ENCODE assay signal across 8 cellular contexts in genomic region chr17:1725642-1726511, GRCh38. TPM values are rescaled to one million over a fixed set of nuclear protein-coding genes. Genes with fewer than 3 reads are reported as not detected.
DNase-seq lines count a peak whose midpoint lies in the region; ATAC-seq, FAIRE-seq and TF ChIP-seq lines count a peak whose summit lies in the region.

No MANE protein-coding gene starts in this region.

- TF ChIP-seq POLR2A in HepG2 (IDR thresholded peaks at IDR 0.05; ENCODE audit: insufficient read depth in 1 of 2, low read depth in 2 of 2, low read length in 2 of 2): no peak
- TF ChIP-seq POLR2A in stomach (IDR thresholded peaks at IDR 0.05): no peak

- no peak overlapping the region for H2AFZ ChIP-seq in HepG2 (ENCODE audit: low read length)

- TF ChIP-seq EP300 in HepG2 (IDR thresholded peaks at IDR 0.05; ENCODE audit: low read depth in 2 of 2, low read length in 2 of 2): no peak
- no peak for TF ChIP-seq EP300 in HepG2 (CRISPR knock-in tag; IDR thresholded peaks at IDR 0.05; ENCODE audit: borderline replicate concordance)
- no peak for TF ChIP-seq EP300 in stomach (IDR thresholded peaks at IDR 0.05)

- H3K4me1 ChIP-seq in HepG2 (ENCODE audit: insufficient read depth, low read length) (peaks cover 61% of the 10 kb centered on the region), stomach (peaks cover 37 to 81% (median 70%) of the 10 kb centered on the region in 4 donors)

- BruUV-seq in HepG2 (replicated peaks; lab: Mats Ljungman, UMichigan): TSS peak; percentile 54

- CTCF ChIA-PET in activated CD8-positive, alpha-beta memory T cell treated with anti-CD3 and anti-CD28 coated beads, Interleukin-2, amount 10 ng/mL, durations not matched to agents 7 days and 5 days (lab: Charles Lee): interaction anchor here (1.2 to 2.1 kb wide), 2 partner anchors 9 to 38 kb away, joined by 3 to 6 read pairs; no protein-coding TSS in a partner anchor
- CTCF ChIA-PET in HepG2 (lab: Yijun Ruan, JAX; ENCODE audit: low intra/inter-chr PET ratio, low total read pairs): no interaction called here

- H3K27me3 ChIP-seq in HepG2 (ENCODE audit: control insufficient read depth in 1 of 2, insufficient read depth in 2 of 2, low read length in 2 of 2) (no peaks in the 10 kb centered on the region), stomach (no peaks in the 10 kb centered on the region)

- no peak for ATAC-seq in activated CD8-positive, alpha-beta memory T cell treated with anti-CD3 and anti-CD28 coated beads, Interleukin-2, amount 10 ng/mL, durations not matched to agents 7 days and 5 days
- ATAC-seq in HepG2: no peak; the same call in 2 of the 3 replicates
- ATAC-seq in GM19328 (IDR thresholded peaks at IDR 0.05; ENCODE audit: unreplicated experiment): no peak
- no peak for ATAC-seq in HG03139 (IDR thresholded peaks at IDR 0.05; ENCODE audit: unreplicated experiment)

- 90% methylated on average over 41 of the region's 54 CpGs for WGBS in HepG2 (ENCODE audit: low lambda C conversion rate)
- WGBS in stomach, 5 donors: 87 to 95% (median 92%) methylated on average over 43 to 54 of the region's 54 CpGs

- no peak for DNase-seq in activated CD8-positive, alpha-beta memory T cell treated with anti-CD3 and anti-CD28 coated beads, Interleukin-2, amount 10 ng/mL, durations not matched to agents 7 days and 5 days
- DNase-seq in activated CD8-positive, alpha-beta memory T cell treated with anti-CD3 and anti-CD28 coated beads, Interleukin-2, amount 50 U/mL, for 4 hours: no peak
- DNase-seq in HepG2 (ENCODE audit: low spot score) (no peak), stomach (no peak), NCI-H1105 (lab: John Stamatoyannopoulos, UW) (no peak)

- in situ Hi-C loops in HepG2 (cut with HindIII; ENCODE audit: extremely low pct_ligation_motif_present, low pct_unique_long_range_greater_than_20kb): no loop called here

- no peaks in the 10 kb centered on the region for H3K9me3 ChIP-seq in HepG2 (ENCODE audit: low read length)
- H3K9me3 ChIP-seq in stomach: no peaks in the 10 kb centered on the region

- no peak for FAIRE-seq in HepG2 (lab: Jason Lieb, UNC)

- TF ChIP-seq CTCF in HepG2 (CRISPR knock-in tag; IDR thresholded peaks at IDR 0.05) (no peak), stomach (IDR thresholded peaks at IDR 0.05) (no peak)

- POLR2A ChIA-PET in HepG2 (lab: Yijun Ruan, JAX): interaction anchor here (1.4 to 17.5 kb wide), 8 partner anchors 10 to 76 kb away, joined by 4 to 299 read pairs (median 30); partner anchors contain the start of genes RILP, SERPINF1 and SERPINF2

- H3K4me2 ChIP-seq in HepG2 (ENCODE audit: low read depth, low read length): peak overlapping the region; percentile 97

- H3K27ac ChIP-seq in HepG2 (ENCODE audit: extremely low read length, insufficient read depth, low read length) (peak overlapping the region; percentile 77), stomach (peak overlapping the region in 3 of 5 donors; percentile 79 to 90 (median 87))

- H3K36me3 ChIP-seq in HepG2 (replicated peaks in 1 of 2; ENCODE audit: control insufficient read depth in 1 of 2, insufficient read depth in 2 of 2, low read length in 2 of 2) (peaks cover 0 to 1% of the 10 kb centered on the region in 2 experiments; a peak in 2 of 5 replicates), stomach (peaks cover 20 to 49% (median 46%) of the 10 kb centered on the region in 4 donors)

- H3K27me3 Mint-ChIP-seq in activated CD8-positive, alpha-beta memory T cell treated with anti-CD3 and anti-CD28 coated beads, Interleukin-2, amount 10 ng/mL, durations not matched to agents 7 days and 5 days: no peaks in the 10 kb centered on the region
- no peaks in the 10 kb centered on the region for H3K27me3 Mint-ChIP-seq in activated naive CD4-positive, alpha-beta T cell treated with anti-CD3 and anti-CD28 coated beads, Interleukin-2, amount 50 U/mL, for 24 hours

- H3K4me3 Mint-ChIP-seq in activated CD8-positive, alpha-beta memory T cell treated with anti-CD3 and anti-CD28 coated beads, Interleukin-2, amount 10 ng/mL, durations not matched to agents 7 days and 5 days: peak overlapping the region; percentile 66
- H3K4me3 Mint-ChIP-seq in activated naive CD4-positive, alpha-beta T cell treated with anti-CD3 and anti-CD28 coated beads, Interleukin-2, amount 50 U/mL, for 24 hours: peak overlapping the region; percentile 78

- H3K27ac Mint-ChIP-seq in activated CD8-positive, alpha-beta memory T cell treated with anti-CD3 and anti-CD28 coated beads, Interleukin-2, amount 10 ng/mL, durations not matched to agents 7 days and 5 days: peak overlapping the region; percentile 56
- H3K27ac Mint-ChIP-seq in activated naive CD4-positive, alpha-beta T cell treated with anti-CD3 and anti-CD28 coated beads, Interleukin-2, amount 50 U/mL, for 24 hours: peak overlapping the region; percentile 65

- intact Hi-C loops in HepG2 (cut with micrococcal nuclease; ENCODE audit: unreplicated experiment): no loop called here
- intact Hi-C loops in stomach (cut with DNase I; ENCODE audit: low total_unique reads): loop anchor here (10.0 kb wide), 1 partner anchor 49 kb away; no protein-coding TSS in a partner anchor

- H3K9ac ChIP-seq in HepG2 (ENCODE audit: insufficient read depth, low read depth, low read length): peak overlapping the region; percentile 73

- H3K9me3 Mint-ChIP-seq in activated CD8-positive, alpha-beta memory T cell treated with anti-CD3 and anti-CD28 coated beads, Interleukin-2, amount 10 ng/mL, durations not matched to agents 7 days and 5 days (ENCODE audit: low read depth): no peaks in the 10 kb centered on the region
- H3K9me3 Mint-ChIP-seq in activated naive CD4-positive, alpha-beta T cell treated with anti-CD3 and anti-CD28 coated beads, Interleukin-2, amount 50 U/mL, for 24 hours: no peaks in the 10 kb centered on the region

- H3K79me2 ChIP-seq in HepG2 (ENCODE audit: insufficient read depth, low read length): peaks cover 23% of the 10 kb centered on the region

- peaks cover 3% of the 10 kb centered on the region for H3K36me3 Mint-ChIP-seq in activated CD8-positive, alpha-beta memory T cell treated with anti-CD3 and anti-CD28 coated beads, Interleukin-2, amount 10 ng/mL, durations not matched to agents 7 days and 5 days
- peaks cover 4% of the 10 kb centered on the region for H3K36me3 Mint-ChIP-seq in activated naive CD4-positive, alpha-beta T cell treated with anti-CD3 and anti-CD28 coated beads, Interleukin-2, amount 50 U/mL, for 24 hours

- TF ChIP-seq RAD21 in HepG2 (CRISPR knock-in tag; IDR thresholded peaks at IDR 0.05): no peak

- H4K20me1 ChIP-seq in HepG2 (ENCODE audit: insufficient read depth, low read length): no peaks in the 10 kb centered on the region

- H3K4me3 ChIP-seq in HepG2 (replicated peaks in 1 of 3; ENCODE audit: insufficient read depth in 1 of 3, low read depth in 2 of 3, low read length in 3 of 3) (peak overlapping the region; percentile 62 to 78 (median 64); a peak in 5 of 6 replicates), stomach (peak overlapping the region; percentile 67 to 100 (median 90))

- peaks cover 32% of the 10 kb centered on the region for H3K4me1 Mint-ChIP-seq in activated CD8-positive, alpha-beta memory T cell treated with anti-CD3 and anti-CD28 coated beads, Interleukin-2, amount 10 ng/mL, durations not matched to agents 7 days and 5 days
- peaks cover 41% of the 10 kb centered on the region for H3K4me1 Mint-ChIP-seq in activated naive CD4-positive, alpha-beta T cell treated with anti-CD3 and anti-CD28 coated beads, Interleukin-2, amount 50 U/mL, for 24 hours

RNA-seq across cellular contexts. Expression of gene WDR81, which starts 1.4 kb away (rescaled TPM):
- total RNA-seq in activated CD8-positive, alpha-beta memory T cell treated with anti-CD3 and anti-CD28 coated beads, Interleukin-2, amount 10 ng/mL, durations not matched to agents 7 days and 5 days: 10 to 100 TPM; 28.7 to 32.1 TPM
- total RNA-seq in HepG2 (2016; rRNA removed; fragmentation: Illumina TruSeq; extraction: Trizol) (12.5 and 16.7 TPM in 2 replicates), stomach (10 to 100 TPM; 13.4 to 56.5 (median 14.0) TPM)
- 3.6 and 3.9 TPM in 2 replicates for total RNA-seq in HepG2 (2016; cell fraction: cytosol; rRNA removed; fragmentation: Illumina TruSeq; extraction: Trizol; ENCODE audit: low read depth)
- 9.9 and 18.3 TPM in 2 replicates for total RNA-seq in HepG2 (2016; cell fraction: insoluble cytoplasmic fraction; rRNA removed; fragmentation: Illumina TruSeq; extraction: Trizol)
- 5.3 and 6.1 TPM in 2 replicates for total RNA-seq in HepG2 (2016; cell fraction: membrane; rRNA removed; fragmentation: Illumina TruSeq; extraction: Trizol)
- total RNA-seq in HepG2 (2016; cell fraction: nucleus; rRNA removed; fragmentation: Illumina TruSeq; extraction: Trizol): 16.0 and 19.6 TPM in 2 replicates
- polyA plus RNA-seq in HepG2 (2011; rRNA removed) (9.1 and 15.1 TPM in 2 replicates), stomach (10 to 100 TPM in 2 of 3 donors, 1 to 10 TPM in 1; 9.3 to 10.6 (median 10.2) TPM)
- polyA plus RNA-seq in HepG2 (2011; cell fraction: cytosol; rRNA removed): 6.4 and 10.5 TPM in 2 replicates
- 60.8 and 75.3 TPM in 2 replicates for polyA plus RNA-seq in HepG2 (2011; cell fraction: nucleus; rRNA removed)
- 8.5 and 12.5 TPM in 2 replicates for polyA plus RNA-seq in HepG2 (2012)
- polyA plus RNA-seq in HepG2 (2016; cell fraction: cytosol; fragmentation: Illumina TruSeq; extraction: Trizol; ENCODE audit: low read depth): 1.8 and 2.2 TPM in 2 replicates
- polyA plus RNA-seq in HepG2 (2016; cell fraction: insoluble cytoplasmic fraction; fragmentation: Illumina TruSeq; extraction: Trizol; ENCODE audit: low read depth): 10.4 and 13.7 TPM in 2 replicates
- 3.1 and 3.3 TPM in 2 replicates for polyA plus RNA-seq in HepG2 (2016; cell fraction: membrane; fragmentation: Illumina TruSeq; extraction: Trizol; ENCODE audit: low read depth)
- 42.6 and 43.3 TPM in 2 replicates for polyA plus RNA-seq in HepG2 (2016; cell fraction: nucleus; fragmentation: Illumina TruSeq; extraction: Trizol; ENCODE audit: insufficient read depth, low read depth)
- polyA minus RNA-seq in HepG2 (2011; rRNA and poly(A)+ RNA removed; ENCODE audit: low replicate concordance): 15.7 and 46.8 TPM in 2 replicates
- 13.4 and 15.0 TPM in 2 replicates for polyA minus RNA-seq in HepG2 (2011; cell fraction: cytosol; rRNA and poly(A)+ RNA removed)
- 18.0 and 22.3 TPM in 2 replicates for polyA minus RNA-seq in HepG2 (2011; cell fraction: nucleus; rRNA and poly(A)+ RNA removed)

RNA-seq across cellular contexts. Expression of gene TLCD2, which starts 15.7 kb away (rescaled TPM):
- under 1 TPM; 0.20 to 0.28 TPM for total RNA-seq in activated CD8-positive, alpha-beta memory T cell treated with anti-CD3 and anti-CD28 coated beads, Interleukin-2, amount 10 ng/mL, durations not matched to agents 7 days and 5 days
- total RNA-seq in HepG2 (2016; rRNA removed; fragmentation: Illumina TruSeq; extraction: Trizol) (0.84 and 1.1 TPM in 2 replicates), stomach (1 to 10 TPM; 4.5 to 9.6 (median 8.1) TPM)
- total RNA-seq in HepG2 (2016; cell fraction: cytosol; rRNA removed; fragmentation: Illumina TruSeq; extraction: Trizol; ENCODE audit: low read depth): 0.26 and 0.40 TPM in 2 replicates
- total RNA-seq in HepG2 (2016; cell fraction: insoluble cytoplasmic fraction; rRNA removed; fragmentation: Illumina TruSeq; extraction: Trizol): 0.92 and 1.3 TPM in 2 replicates
- 0.86 and 1.1 TPM in 2 replicates for total RNA-seq in HepG2 (2016; cell fraction: membrane; rRNA removed; fragmentation: Illumina TruSeq; extraction: Trizol)
- total RNA-seq in HepG2 (2016; cell fraction: nucleus; rRNA removed; fragmentation: Illumina TruSeq; extraction: Trizol): 0.84 and 0.94 TPM in 2 replicates
- polyA plus RNA-seq in HepG2 (2011; rRNA removed) (0.90 and 1.2 TPM in 2 replicates), stomach (1 to 10 TPM; 2.8 to 3.7 (median 3.1) TPM)
- polyA plus RNA-seq in HepG2 (2011; cell fraction: cytosol; rRNA removed): 0.56 and 0.73 TPM in 2 replicates
- polyA plus RNA-seq in HepG2 (2011; cell fraction: nucleus; rRNA removed): 0.92 and 1.4 TPM in 2 replicates
- polyA plus RNA-seq in HepG2 (2012): 0.78 and 1.3 TPM in 2 replicates
- polyA plus RNA-seq in HepG2 (2016; cell fraction: cytosol; fragmentation: Illumina TruSeq; extraction: Trizol; ENCODE audit: low read depth): 0.23 and 0.25 TPM in 2 replicates
- polyA plus RNA-seq in HepG2 (2016; cell fraction: insoluble cytoplasmic fraction; fragmentation: Illumina TruSeq; extraction: Trizol; ENCODE audit: low read depth): 0.71 and 0.74 TPM in 2 replicates
- polyA plus RNA-seq in HepG2 (2016; cell fraction: membrane; fragmentation: Illumina TruSeq; extraction: Trizol; ENCODE audit: low read depth): 0.47 and 0.49 TPM in 2 replicates
- polyA plus RNA-seq in HepG2 (2016; cell fraction: nucleus; fragmentation: Illumina TruSeq; extraction: Trizol; ENCODE audit: insufficient read depth, low read depth): 1.4 and 1.5 TPM in 2 replicates
- 1.6 and 2.6 TPM in 2 replicates for polyA minus RNA-seq in HepG2 (2011; rRNA and poly(A)+ RNA removed; ENCODE audit: low replicate concordance)
- polyA minus RNA-seq in HepG2 (2011; cell fraction: cytosol; rRNA and poly(A)+ RNA removed): 0.53 and 1.3 TPM in 2 replicates
- 1.3 and 1.6 TPM in 2 replicates for polyA minus RNA-seq in HepG2 (2011; cell fraction: nucleus; rRNA and poly(A)+ RNA removed)

RNA-seq across cellular contexts. Expression of gene SERPINF2, which starts 16.8 kb away (rescaled TPM):
- under 1 TPM; 0.18 to 0.19 TPM for total RNA-seq in activated CD8-positive, alpha-beta memory T cell treated with anti-CD3 and anti-CD28 coated beads, Interleukin-2, amount 10 ng/mL, durations not matched to agents 7 days and 5 days
- total RNA-seq in HepG2 (2016; rRNA removed; fragmentation: Illumina TruSeq; extraction: Trizol) (123 and 309 TPM in 2 replicates), stomach (1 to 10 TPM in 2 of 5 donors, under 1 TPM in 3; 0.45 to 4.1 (median 0.87) TPM)
- 43.1 and 45.3 TPM in 2 replicates for total RNA-seq in HepG2 (2016; cell fraction: cytosol; rRNA removed; fragmentation: Illumina TruSeq; extraction: Trizol; ENCODE audit: low read depth)
- total RNA-seq in HepG2 (2016; cell fraction: insoluble cytoplasmic fraction; rRNA removed; fragmentation: Illumina TruSeq; extraction: Trizol): 113 and 316 TPM in 2 replicates
- 90.4 and 105 TPM in 2 replicates for total RNA-seq in HepG2 (2016; cell fraction: membrane; rRNA removed; fragmentation: Illumina TruSeq; extraction: Trizol)
- total RNA-seq in HepG2 (2016; cell fraction: nucleus; rRNA removed; fragmentation: Illumina TruSeq; extraction: Trizol): 243 and 286 TPM in 2 replicates
- polyA plus RNA-seq in HepG2 (2011; rRNA removed) (548 and 871 TPM in 2 replicates), stomach (1 to 10 TPM in 2 of 3 donors, under 1 TPM in 1; 0.92 to 5.2 (median 1.9) TPM)
- 573 and 676 TPM in 2 replicates for polyA plus RNA-seq in HepG2 (2011; cell fraction: cytosol; rRNA removed)
- 1,260 and 1,369 TPM in 2 replicates for polyA plus RNA-seq in HepG2 (2011; cell fraction: nucleus; rRNA removed)
- 401 and 511 TPM in 2 replicates for polyA plus RNA-seq in HepG2 (2012)
- 58.6 and 61.9 TPM in 2 replicates for polyA plus RNA-seq in HepG2 (2016; cell fraction: cytosol; fragmentation: Illumina TruSeq; extraction: Trizol; ENCODE audit: low read depth)
- polyA plus RNA-seq in HepG2 (2016; cell fraction: insoluble cytoplasmic fraction; fragmentation: Illumina TruSeq; extraction: Trizol; ENCODE audit: low read depth): 142 and 163 TPM in 2 replicates
- 96.0 and 97.4 TPM in 2 replicates for polyA plus RNA-seq in HepG2 (2016; cell fraction: membrane; fragmentation: Illumina TruSeq; extraction: Trizol; ENCODE audit: low read depth)
- 572 and 581 TPM in 2 replicates for polyA plus RNA-seq in HepG2 (2016; cell fraction: nucleus; fragmentation: Illumina TruSeq; extraction: Trizol; ENCODE audit: insufficient read depth, low read depth)
- 1.3 and 600 TPM in 2 replicates for polyA minus RNA-seq in HepG2 (2011; rRNA and poly(A)+ RNA removed; ENCODE audit: low replicate concordance)
- polyA minus RNA-seq in HepG2 (2011; cell fraction: cytosol; rRNA and poly(A)+ RNA removed): 283 and 408 TPM in 2 replicates
- 211 and 291 TPM in 2 replicates for polyA minus RNA-seq in HepG2 (2011; cell fraction: nucleus; rRNA and poly(A)+ RNA removed)

RNA-seq across cellular contexts. Expression of gene SERPINF1, which starts 36.0 kb away (rescaled TPM):
- total RNA-seq in activated CD8-positive, alpha-beta memory T cell treated with anti-CD3 and anti-CD28 coated beads, Interleukin-2, amount 10 ng/mL, durations not matched to agents 7 days and 5 days: 1 to 10 TPM in 1 of 2 experiments, under 1 TPM in 1; 0.93 to 1.1 TPM
- 418 and 853 TPM in 2 replicates for total RNA-seq in HepG2 (2016; rRNA removed; fragmentation: Illumina TruSeq; extraction: Trizol)
- total RNA-seq in HepG2 (2016; cell fraction: cytosol; rRNA removed; fragmentation: Illumina TruSeq; extraction: Trizol; ENCODE audit: low read depth): 177 and 189 TPM in 2 replicates
- total RNA-seq in HepG2 (2016; cell fraction: insoluble cytoplasmic fraction; rRNA removed; fragmentation: Illumina TruSeq; extraction: Trizol): 427 and 844 TPM in 2 replicates
- 209 and 251 TPM in 2 replicates for total RNA-seq in HepG2 (2016; cell fraction: membrane; rRNA removed; fragmentation: Illumina TruSeq; extraction: Trizol)
- total RNA-seq in HepG2 (2016; cell fraction: nucleus; rRNA removed; fragmentation: Illumina TruSeq; extraction: Trizol): 690 and 808 TPM in 2 replicates
- polyA plus RNA-seq in HepG2 (2011; rRNA removed): 2,101 and 2,733 TPM in 2 replicates
- 2,219 and 2,408 TPM in 2 replicates for polyA plus RNA-seq in HepG2 (2011; cell fraction: cytosol; rRNA removed)
- 1,095 and 1,323 TPM in 2 replicates for polyA plus RNA-seq in HepG2 (2011; cell fraction: nucleus; rRNA removed)
- 624 and 785 TPM in 2 replicates for polyA plus RNA-seq in HepG2 (2012)
- polyA plus RNA-seq in HepG2 (2016; cell fraction: cytosol; fragmentation: Illumina TruSeq; extraction: Trizol; ENCODE audit: low read depth): 255 and 290 TPM in 2 replicates
- 625 and 642 TPM in 2 replicates for polyA plus RNA-seq in HepG2 (2016; cell fraction: insoluble cytoplasmic fraction; fragmentation: Illumina TruSeq; extraction: Trizol; ENCODE audit: low read depth)
- 280 and 299 TPM in 2 replicates for polyA plus RNA-seq in HepG2 (2016; cell fraction: membrane; fragmentation: Illumina TruSeq; extraction: Trizol; ENCODE audit: low read depth)
- polyA plus RNA-seq in HepG2 (2016; cell fraction: nucleus; fragmentation: Illumina TruSeq; extraction: Trizol; ENCODE audit: insufficient read depth, low read depth): 1,428 and 1,667 TPM in 2 replicates
- 1.4 and 887 TPM in 2 replicates for polyA minus RNA-seq in HepG2 (2011; rRNA and poly(A)+ RNA removed; ENCODE audit: low replicate concordance)
- 345 and 528 TPM in 2 replicates for polyA minus RNA-seq in HepG2 (2011; cell fraction: cytosol; rRNA and poly(A)+ RNA removed)
- polyA minus RNA-seq in HepG2 (2011; cell fraction: nucleus; rRNA and poly(A)+ RNA removed): 167 and 268 TPM in 2 replicates
- total RNA-seq in stomach: 100 to 1,000 TPM in 4 of 5 donors, 10 to 100 TPM in 1; 72.4 to 334 (median 186) TPM
- polyA plus RNA-seq in stomach: 100 to 1,000 TPM in 1 of 3 donors, 10 to 100 TPM in 2; 45.5 to 126 (median 68.9) TPM

RNA-seq across cellular contexts. Expression of gene PRPF8, which starts 41.2 kb away (rescaled TPM):
- 100 to 1,000 TPM; 324 to 358 TPM for total RNA-seq in activated CD8-positive, alpha-beta memory T cell treated with anti-CD3 and anti-CD28 coated beads, Interleukin-2, amount 10 ng/mL, durations not matched to agents 7 days and 5 days
- 112 and 318 TPM in 2 replicates for total RNA-seq in HepG2 (2016; rRNA removed; fragmentation: Illumina TruSeq; extraction: Trizol)
- total RNA-seq in HepG2 (2016; cell fraction: cytosol; rRNA removed; fragmentation: Illumina TruSeq; extraction: Trizol; ENCODE audit: low read depth): 27.9 and 29.6 TPM in 2 replicates
- 104 and 284 TPM in 2 replicates for total RNA-seq in HepG2 (2016; cell fraction: insoluble cytoplasmic fraction; rRNA removed; fragmentation: Illumina TruSeq; extraction: Trizol)
- 59.5 and 61.6 TPM in 2 replicates for total RNA-seq in HepG2 (2016; cell fraction: membrane; rRNA removed; fragmentation: Illumina TruSeq; extraction: Trizol)
- 124 and 135 TPM in 2 replicates for total RNA-seq in HepG2 (2016; cell fraction: nucleus; rRNA removed; fragmentation: Illumina TruSeq; extraction: Trizol)
- polyA plus RNA-seq in HepG2 (2011; rRNA removed): 179 and 195 TPM in 2 replicates
- 79.1 and 90.7 TPM in 2 replicates for polyA plus RNA-seq in HepG2 (2011; cell fraction: cytosol; rRNA removed)
- polyA plus RNA-seq in HepG2 (2011; cell fraction: nucleus; rRNA removed): 265 and 296 TPM in 2 replicates
- polyA plus RNA-seq in HepG2 (2012): 129 and 145 TPM in 2 replicates
- 15.0 and 17.7 TPM in 2 replicates for polyA plus RNA-seq in HepG2 (2016; cell fraction: cytosol; fragmentation: Illumina TruSeq; extraction: Trizol; ENCODE audit: low read depth)
- polyA plus RNA-seq in HepG2 (2016; cell fraction: insoluble cytoplasmic fraction; fragmentation: Illumina TruSeq; extraction: Trizol; ENCODE audit: low read depth): 300 and 377 TPM in 2 replicates
- polyA plus RNA-seq in HepG2 (2016; cell fraction: membrane; fragmentation: Illumina TruSeq; extraction: Trizol; ENCODE audit: low read depth): 37.4 and 39.7 TPM in 2 replicates
- 245 and 257 TPM in 2 replicates for polyA plus RNA-seq in HepG2 (2016; cell fraction: nucleus; fragmentation: Illumina TruSeq; extraction: Trizol; ENCODE audit: insufficient read depth, low read depth)
- polyA minus RNA-seq in HepG2 (2011; rRNA and poly(A)+ RNA removed; ENCODE audit: low replicate concordance): 401 and 410 TPM in 2 replicates
- polyA minus RNA-seq in HepG2 (2011; cell fraction: cytosol; rRNA and poly(A)+ RNA removed): 275 and 377 TPM in 2 replicates
- polyA minus RNA-seq in HepG2 (2011; cell fraction: nucleus; rRNA and poly(A)+ RNA removed): 189 and 229 TPM in 2 replicates
- 100 to 1,000 TPM; 126 to 252 (median 201) TPM for total RNA-seq in stomach
- 10 to 100 TPM; 33.6 to 83.4 (median 38.4) TPM for polyA plus RNA-seq in stomach

Comparison
In these comparisons a context has a peak if more than half of its experiments do, and no peak if none do; other contexts are left out.
1. RNA of gene SERPINF2, which starts 16.8 kb away (total RNA-seq): 43.1 to 316 TPM in HepG2; 0.45 to 4.1 TPM in stomach and 0.18 to 0.19 TPM in activated CD8-positive, alpha-beta memory T cell treated with anti-CD3 and anti-CD28 coated beads, Interleukin-2, amount 10 ng/mL, durations not matched to agents 7 days and 5 days; every median in the first group is over 4 times any median in the second.